In genomic region chr7:51034531-51035264, GRCh38 we compare ENCODE assay signal across 10 cellular contexts.
DNase-seq lines count a peak whose midpoint lies in the region; ATAC-seq, FAIRE-seq and TF ChIP-seq lines count a peak whose summit lies in the region.
"Had no signal": no experiment of that assay in that cellular context is flagged by ENCODE, and none has a peak within 500 bp of the region (broad histone marks: within the 10 kb centered on the region; RNA-seq: fewer than 3 reads in every experiment).

No MANE protein-coding gene starts in this region.

- ATAC-seq in stimulated activated naive CD8-positive, alpha-beta T cell treated with anti-CD3 and anti-CD28 coated beads, Interleukin-15, Interleukin-2, amounts not matched to agents 100 U/mL and 50 U/mL, for 24 hours = no peak

- H4K20me1 ChIP-seq in smooth muscle cell (ENCODE audit: low read depth) = no peaks in the 10 kb centered on the region

- 67% methylated on average over 10 of the region's 10 CpGs for WGBS in smooth muscle cell (ENCODE audit: low lambda C conversion rate)

- H3K4me3 ChIP-seq in smooth muscle cell = no peak overlapping the region
- H3K4me3 ChIP-seq: left ventricle myocardium inferior had no signal

- peak; percentile 65 for FAIRE-seq in H54 (lab: Jason Lieb, UNC)

- H3K79me2 ChIP-seq in smooth muscle cell (ENCODE audit: low read depth) = no peaks in the 10 kb centered on the region

- no peak overlapping the region for H3K9ac ChIP-seq in smooth muscle cell (ENCODE audit: low read depth)

- H3F3A ChIP-seq in smooth muscle cell (ENCODE audit: low read depth) = no peaks in the 10 kb centered on the region

- peaks cover 12% of the 10 kb centered on the region for H3K4me1 ChIP-seq in smooth muscle cell (ENCODE audit: low read depth)

- H3K9me3 ChIP-seq in smooth muscle cell (replicated peaks; ENCODE audit: low read depth) = no peaks in the 10 kb centered on the region
- H3K9me3 ChIP-seq: left ventricle myocardium inferior had no signal

- H2AFZ ChIP-seq in smooth muscle cell (ENCODE audit: low read depth) = no peak overlapping the region

- H3K27me3 ChIP-seq in smooth muscle cell (ENCODE audit: low read depth) = no peaks in the 10 kb centered on the region

- no peak for TF ChIP-seq POLR2A in H54 (IDR thresholded peaks at IDR 0.05; ENCODE audit: low read depth, low read length)

- H3K4me2 ChIP-seq in smooth muscle cell = peak overlapping the region; percentile 67

- TF ChIP-seq CTCF in smooth muscle cell (IDR thresholded peaks at IDR 0.05; ENCODE audit: borderline replicate concordance, insufficient read depth, poor library complexity, severe bottlenecking) = no peak

- H3K36me3 ChIP-seq in smooth muscle cell (ENCODE audit: low read depth) = no peaks in the 10 kb centered on the region
- H3K36me3 ChIP-seq: left ventricle myocardium inferior had no signal

- peak overlapping the region; percentile 60 for H3K27ac ChIP-seq in smooth muscle cell (ENCODE audit: low read depth)
- H3K27ac ChIP-seq: left ventricle myocardium inferior had no signal

- DNase-seq in H54 (ENCODE audit: insufficient read length, low spot score) (peak; percentile 89), amniotic epithelial cell (ENCODE audit: low read depth) (peak; percentile 80), glomerular visceral epithelial cell (ENCODE audit: extremely low spot score) (peak; percentile 57), smooth muscle cell (lab: John Stamatoyannopoulos, UW; ENCODE audit: unreplicated experiment) (no peak), NCI-H2081 (lab: John Stamatoyannopoulos, UW) (no peak), NCI-H1092 (lab: John Stamatoyannopoulos, UW) (no peak)
- DNase-seq in stimulated activated naive CD8-positive, alpha-beta T cell treated with anti-CD3 and anti-CD28 coated beads, Interleukin-15, Interleukin-2, amounts not matched to agents 100 U/mL and 50 U/mL, for 24 hours = no peak
- no peak for DNase-seq in stimulated activated CD4-positive, alpha-beta T cell treated with anti-CD3 and anti-CD28 coated beads, Interleukin-4, amount 100 ng/mL, for 1 hour
- DNase-seq: GDM1, left ventricle myocardium inferior had no signal

Comparison
In these comparisons a context has a peak if more than half of its experiments do, and no peak if none do; other contexts are left out.
1. DNase-seq: peak in H54 (single experiment), amniotic epithelial cell (single experiment) and glomerular visceral epithelial cell (single experiment); none in smooth muscle cell (single experiment), stimulated activated naive CD8-positive, alpha-beta T cell treated with anti-CD3 and anti-CD28 coated beads, Interleukin-15, Interleukin-2, amounts not matched to agents 100 U/mL and 50 U/mL, for 24 hours (single experiment), NCI-H2081 (0 of 2), stimulated activated CD4-positive, alpha-beta T cell treated with anti-CD3 and anti-CD28 coated beads, Interleukin-4, amount 100 ng/mL, for 1 hour (single experiment) and NCI-H1092 (single experiment).